8 cellular contexts compared by ENCODE assay signal in the genomic region with DNA sequence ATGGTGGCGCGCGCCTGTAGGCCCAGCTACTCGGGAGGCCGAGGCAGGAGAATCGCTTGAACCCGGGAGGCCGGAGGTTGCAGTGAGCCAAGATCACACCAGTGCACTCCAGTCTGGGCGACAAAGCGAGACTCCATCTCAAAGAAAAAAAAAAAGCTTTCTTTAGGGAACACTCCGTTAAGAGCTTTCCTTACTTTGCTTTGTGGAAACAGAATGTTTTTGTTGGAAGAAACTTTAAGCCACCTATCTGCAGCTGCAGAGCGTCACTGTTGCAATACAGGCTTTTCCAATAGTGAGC. TPM values are rescaled to one million over a fixed set of nuclear protein-coding genes. Genes with fewer than 3 reads are reported as not detected.
DNase-seq lines count a peak whose midpoint lies in the region; ATAC-seq, FAIRE-seq and TF ChIP-seq lines count a peak whose summit lies in the region.

No MANE protein-coding gene starts in this region.

- POLR2A ChIA-PET in A673 (lab: Charles Lee; ENCODE audit: low non-redundant PET) = no interaction called here

- CTCF ChIA-PET in A673 (lab: Charles Lee) = no interaction called here

- FAIRE-seq in astrocyte (lab: Jason Lieb, UNC) = no peak

- no peaks in the 10 kb centered on the region for H3K79me2 ChIP-seq in astrocyte (ENCODE audit: insufficient read depth, low read length)

- H3K9ac ChIP-seq in astrocyte (ENCODE audit: low read length) (no peak overlapping the region), mucosa of rectum (ENCODE audit: low read depth in 1 of 2, low read length in 2 of 2) (peak overlapping the region in 1 of 2 donors; percentile 66)

- no peaks in the 10 kb centered on the region for H3K9me3 ChIP-seq in astrocyte (ENCODE audit: insufficient read depth, low read depth, low read length)
- H3K9me3 ChIP-seq in mucosa of rectum (ENCODE audit: control insufficient read depth in 2 of 2, low read length in 2 of 2) = no peaks in the 10 kb centered on the region
- no peaks in the 10 kb centered on the region for H3K9me3 ChIP-seq in tibial artery
- H3K9me3 ChIP-seq in A673 (ENCODE audit: low read depth, low read length, poor library complexity, severe bottlenecking) = no peaks in the 10 kb centered on the region

- intact Hi-C loops in tibial artery (cut with DNase I; ENCODE audit: low total_unique reads) (no loop called here), A673 (cut with micrococcal nuclease; ENCODE audit: unreplicated experiment) (no loop called here)

- H3K4me3 Mint-ChIP-seq in activated T-cell treated with anti-CD3 and anti-CD28 coated beads, Interleukin-2, amount 50 U/mL, for 72 hours = peak overlapping the region; percentile 89 to 98
- peak overlapping the region; percentile 86 for H3K4me3 Mint-ChIP-seq in astrocyte (ENCODE audit: unreplicated experiment)

- no peaks in the 10 kb centered on the region for H3K4me1 ChIP-seq in astrocyte (ENCODE audit: insufficient read depth, low read length)
- peaks cover 4 to 6% of the 10 kb centered on the region in 2 donors for H3K4me1 ChIP-seq in mucosa of rectum (ENCODE audit: control insufficient read depth in 2 of 2, insufficient read depth in 2 of 2, low read length in 2 of 2)
- H3K4me1 ChIP-seq in tibial artery = peaks cover 0 to 15% (median 0%) of the 10 kb centered on the region in 4 donors
- H3K4me1 ChIP-seq in A673 (ENCODE audit: insufficient read depth, low read length, poor library complexity, severe bottlenecking) = peaks cover 4% of the 10 kb centered on the region

- H3K4me2 ChIP-seq in astrocyte (ENCODE audit: low read length) = peak overlapping the region; percentile 92

- no peaks in the 10 kb centered on the region for H3K27me3 Mint-ChIP-seq in activated T-cell treated with anti-CD3 and anti-CD28 coated beads, Interleukin-2, amount 50 U/mL, for 72 hours (ENCODE audit: low read depth)
- H3K27me3 Mint-ChIP-seq in astrocyte (ENCODE audit: low read depth, unreplicated experiment) = no peaks in the 10 kb centered on the region

- H3K36me3 ChIP-seq in astrocyte (ENCODE audit: insufficient read depth, low read length) (no peaks in the 10 kb centered on the region), mucosa of rectum (ENCODE audit: control insufficient read depth in 2 of 2, insufficient read depth in 2 of 2, low read length in 2 of 2) (no peaks in the 10 kb centered on the region), tibial artery (no peaks in the 10 kb centered on the region), A673 (ENCODE audit: insufficient read depth, low read length, poor library complexity, severe bottlenecking) (no peaks in the 10 kb centered on the region)

- TF ChIP-seq CTCF in astrocyte (IDR thresholded peaks at IDR 0.05; ENCODE audit: insufficient read depth, low read depth, low read length) (no peak), tibial artery (IDR thresholded peaks at IDR 0.05) (no peak), A673 (conservative IDR thresholded peaks at IDR 0.05; ENCODE audit: low read depth, low read length) (no peak)

- H3K4me3 ChIP-seq in astrocyte (ENCODE audit: insufficient read depth, low read depth, low read length) (no peak overlapping the region), mucosa of rectum (ENCODE audit: low read length in 2 of 2) (peak overlapping the region; percentile 51 to 65), tibial artery (peak overlapping the region; percentile 70 to 91), A673 (ENCODE audit: low read depth, low read length, poor library complexity, severe bottlenecking) (no peak overlapping the region)

- peak overlapping the region; percentile 81 for H3K27ac Mint-ChIP-seq in activated T-cell treated with anti-CD3 and anti-CD28 coated beads, Interleukin-2, amount 50 U/mL, for 72 hours
- peak overlapping the region; percentile 78 for H3K27ac Mint-ChIP-seq in astrocyte (ENCODE audit: unreplicated experiment)

- BruUV-seq in A673 (replicated peaks; lab: Mats Ljungman, UMichigan) = no TSS peak

- no peak overlapping the region for H3K27ac ChIP-seq in astrocyte (ENCODE audit: low read depth, low read length)
- peak overlapping the region; percentile 95 to 96 for H3K27ac ChIP-seq in mucosa of rectum (ENCODE audit: low read depth in 2 of 2, low read length in 2 of 2)
- peak overlapping the region; percentile 88 to 99 for H3K27ac ChIP-seq in tibial artery
- H3K27ac ChIP-seq in A673 (ENCODE audit: low read depth, low read length, poor library complexity, severe bottlenecking) = no peak overlapping the region

- peaks cover 57% of the 10 kb centered on the region for H3K4me1 Mint-ChIP-seq in activated T-cell treated with anti-CD3 and anti-CD28 coated beads, Interleukin-2, amount 50 U/mL, for 72 hours (ENCODE audit: low read depth)
- H3K4me1 Mint-ChIP-seq in astrocyte (ENCODE audit: low read depth, unreplicated experiment) = no peaks in the 10 kb centered on the region

- no peak overlapping the region for H2AFZ ChIP-seq in astrocyte (ENCODE audit: low read depth, low read length)

- ATAC-seq in activated T-cell treated with anti-CD3 and anti-CD28 coated beads, Interleukin-2, amount 50 U/mL, for 72 hours (replicated peaks in 1 of 2) = no peak

- no peak for DNase-seq in activated T-cell treated with anti-CD3 and anti-CD28 coated beads, Interleukin-2, amount 50 U/mL, for 72 hours
- DNase-seq in activated T-cell treated with anti-CD3 and anti-CD28 coated beads for 4 hours (no peak), astrocyte (ENCODE audit: low read depth) (no peak), tibial artery (no peak), A673 (ENCODE audit: low spot score) (no peak), superior temporal gyrus (ENCODE audit: extremely low spot score) (no peak), NCI-H446 treated with DMSO at 0.1 percent for 48 hours (lab: John Stamatoyannopoulos, UW) (no peak)

- H3K9me3 Mint-ChIP-seq in activated T-cell treated with anti-CD3 and anti-CD28 coated beads, Interleukin-2, amount 50 U/mL, for 72 hours = peaks cover 3 to 5% of the 10 kb centered on the region in 2 donors
- no peaks in the 10 kb centered on the region for H3K9me3 Mint-ChIP-seq in astrocyte (ENCODE audit: unreplicated experiment)

- H3K36me3 Mint-ChIP-seq in activated T-cell treated with anti-CD3 and anti-CD28 coated beads, Interleukin-2, amount 50 U/mL, for 72 hours (ENCODE audit: insufficient read depth in 2 of 2) = peaks cover 8 to 11% of the 10 kb centered on the region in 2 donors
- no peaks in the 10 kb centered on the region for H3K36me3 Mint-ChIP-seq in astrocyte (ENCODE audit: low read depth, unreplicated experiment)

- H3K27me3 ChIP-seq in astrocyte (ENCODE audit: insufficient read depth, low read length) = no peaks in the 10 kb centered on the region
- H3K27me3 ChIP-seq in mucosa of rectum (ENCODE audit: control insufficient read depth in 2 of 2, insufficient read depth in 2 of 2, low read length in 2 of 2) = no peaks in the 10 kb centered on the region
- H3K27me3 ChIP-seq in tibial artery = no peaks in the 10 kb centered on the region
- no peaks in the 10 kb centered on the region for H3K27me3 ChIP-seq in A673 (replicated peaks; ENCODE audit: insufficient read depth, low read depth, low read length, poor library complexity)

- no peaks in the 10 kb centered on the region for H4K20me1 ChIP-seq in astrocyte (ENCODE audit: insufficient read depth, low read length)

RNA-seq across cellular contexts. Expression of gene TPK1, which starts 0.6 kb away (rescaled TPM):
- 10 to 100 TPM; 26.2 to 31.3 TPM for total RNA-seq in activated T-cell treated with anti-CD3 and anti-CD28 coated beads, Interleukin-2, amount 50 U/mL, for 72 hours
- 2.2 and 2.7 TPM in 2 replicates for total RNA-seq in astrocyte
- 1.8 and 3.5 TPM in 2 replicates for total RNA-seq in A673 (2021)

Comparison
In these comparisons a context has a peak if more than half of its experiments do, and no peak if none do; other contexts are left out.
1. H3K27ac ChIP-seq: peak in mucosa of rectum (2 of 2) and tibial artery (2 of 2); none in astrocyte (single experiment) and A673 (single experiment).
2. H3K4me3 ChIP-seq: peak in mucosa of rectum (2 of 2) and tibial artery (2 of 2); none in astrocyte (single experiment) and A673 (single experiment).